ENCODE assay signal across 30 cellular contexts in genomic region chr2:189899101-189899500, GRCh38.
"Had no signal": no experiment of that assay in that cellular context is flagged by ENCODE, and none has a peak within 500 bp of the region (broad histone marks: within the 10 kb centered on the region; RNA-seq: fewer than 3 reads in every experiment).

No MANE protein-coding gene starts in this region.

- H3K36me3 ChIP-seq: ascending aorta, brain microvascular endothelial cell, neutrophil, ovary, stomach, thyroid gland, upper lobe of left lung, vagina had no signal

- H3K27ac ChIP-seq: ascending aorta, brain microvascular endothelial cell, neutrophil, ovary, stomach, thyroid gland, upper lobe of left lung, vagina, VCaP had no signal

- H3K4me1 ChIP-seq: ascending aorta, stomach, thyroid gland, upper lobe of left lung, vagina had no signal

- H3K9me3 ChIP-seq: ascending aorta, neutrophil, ovary, stomach, thyroid gland, upper lobe of left lung, vagina had no signal

- H3K27me3 ChIP-seq: ascending aorta, brain microvascular endothelial cell, neutrophil, ovary, thyroid gland, upper lobe of left lung, vagina had no signal

- DNase-seq: activated CD4-positive, alpha-beta T cell treated with anti-CD3 and anti-CD28 coated beads for 4 hours; activated CD4-positive, alpha-beta T cell treated with anti-CD3 and anti-CD28 coated beads, Interleukin-2, amount 50 U/mL, for 4 hours; activated effector memory CD4-positive, alpha-beta T cell treated with anti-CD3 and anti-CD28 coated beads, Interleukin-2, amount 50 U/mL, for 16 hours; activated naive CD4-positive, alpha-beta T cell treated with anti-CD3 and anti-CD28 coated beads for 36 hours; activated naive CD8-positive, alpha-beta T cell treated with anti-CD3 and anti-CD28 coated beads for 36 hours; brain microvascular endothelial cell; caudate nucleus; head of caudate nucleus; hippocampal formation; immature natural killer cell; left cardiac atrium; left ventricle myocardium superior; mammary epithelial cell; naive B cell; nephron progenitor cell; ovary; retina; small intestine; stimulated activated CD4-positive, alpha-beta T cell treated with anti-CD3 and anti-CD28 coated beads, Interleukin-1b, Interleukin-23, amount 100 ng/mL, for 48 hours; stimulated activated naive B cell treated with anti-CD40 and anti-IgM and Interleukin-4, amounts not matched to agents 10 μg/mL and 1 μg/mL and 100 μg/mL, for 72 hours; stomach; T-helper 1 cell; thyroid gland; upper lobe of left lung had no signal

- ATAC-seq: left cardiac atrium; left ventricle myocardium superior; sciatic nerve; stimulated activated naive B cell treated with anti-CD40 and anti-IgM and Interleukin-4, amounts not matched to agents 10 μg/mL and 1 μg/mL and 100 μg/mL, for 72 hours had no signal

- FAIRE-seq: endothelial cell of umbilical vein, small intestine had no signal

- H3K4me3 ChIP-seq: ascending aorta, ovary, stomach, thyroid gland, upper lobe of left lung, vagina had no signal
